Comparison of ENCODE assay signal across 8 cellular contexts in the genomic region with DNA sequence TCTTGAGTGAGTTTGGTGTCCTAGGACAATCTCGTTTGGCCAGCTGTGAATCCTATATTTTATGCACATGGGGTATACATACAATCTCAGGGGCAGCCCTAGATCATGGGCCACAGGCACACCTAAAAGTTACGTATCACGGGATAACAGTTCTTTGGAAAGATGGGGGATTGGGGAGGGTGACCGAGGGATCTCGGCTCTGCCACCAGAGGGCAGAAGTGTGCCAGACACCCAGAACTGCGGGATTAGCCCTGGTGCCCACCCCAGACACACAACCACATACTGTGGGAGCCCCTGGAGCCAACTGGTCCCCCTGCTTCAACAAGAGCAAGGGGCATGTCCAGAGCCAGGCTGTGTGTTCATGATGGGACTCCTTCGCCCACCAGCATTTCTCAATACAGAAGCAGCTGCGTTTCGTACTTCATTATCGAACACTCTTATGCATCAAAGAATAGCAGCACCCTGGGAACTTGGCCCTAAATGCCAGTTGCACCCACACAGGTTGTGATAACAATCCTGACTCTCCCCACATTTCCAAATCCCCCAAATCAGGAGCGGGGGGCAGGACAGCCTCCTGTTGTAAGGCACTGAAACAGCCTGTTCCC. TPM values are rescaled to one million over a fixed set of nuclear protein-coding genes. Genes with fewer than 3 reads are reported as not detected.
A peak's percentile ranks its signal among the peaks of the same experiment; 100 is the strongest.
DNase-seq lines count a peak whose midpoint lies in the region; ATAC-seq, FAIRE-seq and TF ChIP-seq lines count a peak whose summit lies in the region.

No MANE protein-coding gene starts in this region.

- H3K36me3 ChIP-seq in Peyer's patch, result no peaks in the 10 kb centered on the region
- H3K36me3 ChIP-seq in body of pancreas (replicated peaks in 1 of 2; ENCODE audit: insufficient read depth in 1 of 2, low read depth in 2 of 2), result no peaks in the 10 kb centered on the region
- no peaks in the 10 kb centered on the region for H3K36me3 ChIP-seq in uterus

- H3K9me3 ChIP-seq in Peyer's patch, result no peaks in the 10 kb centered on the region
- no peaks in the 10 kb centered on the region for H3K9me3 ChIP-seq in body of pancreas
- no peaks in the 10 kb centered on the region for H3K9me3 ChIP-seq in uterus

- WGBS in body of pancreas, 2 donors, result 45 to 50% methylated on average over 11 of the region's 11 CpGs

- TF ChIP-seq CTCF in AG04449 (IDR thresholded peaks at IDR 0.05; ENCODE audit: insufficient read depth, low read length, missing control alignments) (peak; percentile 81), Peyer's patch (IDR thresholded peaks at IDR 0.05) (peak; percentile 14 to 59 (median 57)), body of pancreas (IDR thresholded peaks at IDR 0.05) (peak; percentile 39 to 68 (median 63)), uterus (IDR thresholded peaks at IDR 0.05) (peak; percentile 38 to 59 (median 54))

- H3K27ac ChIP-seq in Peyer's patch (no peak overlapping the region), body of pancreas (no peak overlapping the region), uterus (no peak overlapping the region)

- H3K27me3 ChIP-seq in Peyer's patch (no peaks in the 10 kb centered on the region), body of pancreas (no peaks in the 10 kb centered on the region), uterus (no peaks in the 10 kb centered on the region)

- peak; percentile 81 for FAIRE-seq in GM18507 (lab: Jason Lieb, UNC)

- CTCF ChIA-PET in AG04449 (lab: Yijun Ruan, JAX), result interaction anchor here (0.7 to 7.9 kb wide), 28 partner anchors 11 to 385 kb away, joined by 3 to 69 read pairs (median 4); a partner anchor contains a TSS

- POLR2A ChIA-PET in AG04449 (lab: Yijun Ruan, JAX), result no interaction called here

- TF ChIP-seq POLR2A in Peyer's patch (IDR thresholded peaks at IDR 0.05), result no peak
- no peak for TF ChIP-seq POLR2A in body of pancreas (IDR thresholded peaks at IDR 0.05)
- no peak for TF ChIP-seq POLR2A in uterus (IDR thresholded peaks at IDR 0.05)

- DNase-seq in AG04449 (ENCODE audit: low read depth, low spot score) (no peak), GM18507 (ENCODE audit: extremely low spot score, insufficient read length, low read depth) (peak; percentile 32), Peyer's patch (peak in 1 of 3 donors; percentile 60), body of pancreas (peak; percentile 21 to 60 (median 41)), lung microvascular endothelial cell (ENCODE audit: low read depth in 2 of 2) (peak; percentile 41 to 55), uterus (peak in 1 of 2 donors; percentile 30)

- ATAC-seq in body of pancreas, result peak; percentile 58
- ATAC-seq in HG03280 (IDR thresholded peaks at IDR 0.05; ENCODE audit: unreplicated experiment), result no peak
- no peak for ATAC-seq in GM21619 (IDR thresholded peaks at IDR 0.05; ENCODE audit: unreplicated experiment)

- H3K4me3 ChIP-seq in AG04449 (ENCODE audit: low read depth, low read length) (no peak overlapping the region), Peyer's patch (no peak overlapping the region), body of pancreas (no peak overlapping the region), uterus (no peak overlapping the region)

- no peaks in the 10 kb centered on the region for H3K4me1 ChIP-seq in Peyer's patch
- peaks cover 3% of the 10 kb centered on the region for H3K4me1 ChIP-seq in body of pancreas
- no peaks in the 10 kb centered on the region for H3K4me1 ChIP-seq in uterus

- intact Hi-C loops in body of pancreas (cut with DNase I), result loop anchor here (10.0 kb wide), 1 partner anchor 103 kb away; no protein-coding TSS in a partner anchor
- intact Hi-C loops in uterus (cut with DNase I; ENCODE audit: low total_unique reads), result no loop called here

RNA-seq across cellular contexts. Expression of a gene that starts 37.4 kb away (rescaled TPM):
- total RNA-seq in Peyer's patch, result 10 to 100 TPM; 13.5 to 40.4 (median 26.1) TPM
- total RNA-seq in body of pancreas, result 10 to 100 TPM; 31.3 to 36.3 TPM
- 6.1 and 7.3 TPM in 2 replicates for total RNA-seq in lung microvascular endothelial cell
- total RNA-seq in uterus, result 10 to 100 TPM; 11.8 to 41.2 (median 21.8) TPM

RNA-seq across cellular contexts. Expression of a gene that starts 52.8 kb away (rescaled TPM):
- total RNA-seq in Peyer's patch (10 to 100 TPM in 2 of 4 donors, 1 to 10 TPM in 2; 2.5 to 19.0 (median 10.4) TPM), body of pancreas (10 to 100 TPM in 1 of 2 donors, 1 to 10 TPM in 1; 9.2 to 32.9 TPM), lung microvascular endothelial cell (not detected in 2 replicates), uterus (under 1 TPM in 1 of 4 donors, not detected in 3; 0.29 TPM)
